In genomic region chr17:28576758-28577465, GRCh38 we compare ENCODE assay signal across 1 cellular context.
A peak's percentile ranks its signal among the peaks of the same experiment; 100 is the strongest.
TF ChIP-seq lines count a peak whose summit lies in the region.

Gene ALDOC, minus strand, starts transcription at chr17:28576895. Its CDS starts 1,363 bp downstream, at chr17:28575532.

TF ChIP-seq in HepG2, 621 proteins besides CTCF, POLR2A, EP300 and RAD21 (continued from another document and continues in another):
- TF ChIP-seq ZBTB34 (CRISPR knock-in tag; IDR thresholded peaks at IDR 0.05) = peak; percentile 83
- 0 out of 2 replicates have a peak, but pooled peaks have one; percentile 23 for TF ChIP-seq NFAT5 (CRISPR knock-in tag; IDR thresholded peaks at IDR 0.05)
- 0 out of 2 replicates have a peak, but pooled peaks have one; percentile 61 for TF ChIP-seq ZNF747 (CRISPR knock-in tag; IDR thresholded peaks at IDR 0.05; ENCODE audit: borderline replicate concordance)
- TF ChIP-seq CSRNP2 (CRISPR knock-in tag; conservative IDR thresholded peaks at IDR 0.05; ENCODE audit: low read depth) = no peak
- no peak for TF ChIP-seq PCBP2 (optimal IDR thresholded peaks at IDR 0.05; ENCODE audit: low read depth, low read length, poor library complexity, severe bottlenecking)
- no peak for TF ChIP-seq TP53 (CRISPR knock-in tag; conservative IDR thresholded peaks at IDR 0.05)
- TF ChIP-seq ZNF34 (CRISPR knock-in tag; IDR thresholded peaks at IDR 0.05; ENCODE audit: borderline replicate concordance) = no peak
- no peak for TF ChIP-seq ZNF766 (CRISPR knock-in tag; IDR thresholded peaks at IDR 0.05; ENCODE audit: borderline replicate concordance)
- TF ChIP-seq THAP7 (CRISPR knock-in tag; IDR thresholded peaks at IDR 0.05) = no peak
- no peak for TF ChIP-seq ZBED4 (CRISPR knock-in tag; IDR thresholded peaks at IDR 0.05; ENCODE audit: borderline replicate concordance)
- TF ChIP-seq ZNF142 (CRISPR knock-in tag; IDR thresholded peaks at IDR 0.05) = no peak
- TF ChIP-seq MAFK (conservative IDR thresholded peaks at IDR 0.05 in 1 of 2, IDR thresholded peaks at IDR 0.05 in 1 of 2; ENCODE audit: low read length in 2 of 2) = no peak
- no peak for TF ChIP-seq ZNF737 (CRISPR knock-in tag; IDR thresholded peaks at IDR 0.05; ENCODE audit: borderline replicate concordance)
- TF ChIP-seq KMT2A (CRISPR knock-in tag; IDR thresholded peaks at IDR 0.05) = no peak
- TF ChIP-seq ZFP36L2 (CRISPR knock-in tag; IDR thresholded peaks at IDR 0.05) = no peak
- no peak for TF ChIP-seq NRL (CRISPR knock-in tag; IDR thresholded peaks at IDR 0.05; ENCODE audit: borderline replicate concordance)
- TF ChIP-seq ZNF3 (CRISPR knock-in tag; IDR thresholded peaks at IDR 0.05) = no peak
- peak; percentile 46; the same call in 1 of the 2 replicates for TF ChIP-seq GATAD2A (CRISPR knock-in tag; IDR thresholded peaks at IDR 0.05)
- no peak for TF ChIP-seq BATF2 (CRISPR knock-in tag; IDR thresholded peaks at IDR 0.05)
- TF ChIP-seq BHLHE40 (IDR thresholded peaks at IDR 0.05; ENCODE audit: low read length) = peak; percentile 70
- TF ChIP-seq SMAD1 (CRISPR knock-in tag; IDR thresholded peaks at IDR 0.05; ENCODE audit: borderline replicate concordance, low read depth) = 0 out of 2 replicates have a peak, but pooled peaks have one; percentile 19
- TF ChIP-seq ZNF768 (CRISPR knock-in tag; IDR thresholded peaks at IDR 0.05) = no peak
